ENCODE assay signal across 17 cellular contexts in genomic region chr1:173860065-173860464, GRCh38. TPM values are rescaled to one million over a fixed set of nuclear protein-coding genes. Genes with fewer than 3 reads are reported as not detected.
DNase-seq lines count a peak whose midpoint lies in the region; ATAC-seq and TF ChIP-seq lines count a peak whose summit lies in the region.
"Had no signal": no experiment of that assay in that cellular context is flagged by ENCODE, and none has a peak within 500 bp of the region (broad histone marks: within the 10 kb centered on the region; RNA-seq: fewer than 3 reads in every experiment).

No MANE protein-coding gene starts in this region.

- CTCF ChIA-PET in MCF 10A (lab: Yijun Ruan, JAX), result interaction anchor here (0.8 to 2.3 kb wide), 4 partner anchors 8 to 358 kb away, joined by 3 to 6 read pairs (median 5); no protein-coding TSS in a partner anchor
- CTCF ChIA-PET in SK-N-SH (lab: Yijun Ruan, JAX), result interaction anchor here (0.7 to 1.1 kb wide), 2 partner anchors 15 to 794 kb away, joined by 3 to 5 read pairs; no protein-coding TSS in a partner anchor

- H3K36me3 ChIP-seq in breast epithelium (peaks cover 3% of the 10 kb centered on the region), SK-N-SH (replicated peaks in 1 of 2; ENCODE audit: control insufficient read depth in 1 of 2, insufficient read depth in 2 of 2, low read length in 1 of 2) (peaks cover 46 to 67% of the 10 kb centered on the region in 2 experiments)

- H3K9me2 ChIP-seq in SK-N-SH, result no peaks in the 10 kb centered on the region

- POLR2A ChIA-PET in MCF 10A (lab: Yijun Ruan, JAX) (interaction anchor here (0.7 to 7.2 kb wide), 5 partner anchors 9 to 213 kb away, joined by 3 to 39 read pairs (median 4); partner anchors contain the start of genes GAS5 and ZBTB37), SK-N-SH (lab: Yijun Ruan, JAX) (interaction anchor here (0.7 to 1.3 kb wide), 2 partner anchors 8 to 133 kb away, joined by 3 to 4 read pairs; partner anchors contain the start of genes GAS5 and ZBTB37)

- no peaks in the 10 kb centered on the region for H3K27me3 Mint-ChIP-seq in MCF 10A (ENCODE audit: insufficient read depth, unreplicated experiment)
- H3K27me3 Mint-ChIP-seq in endothelial cell (ENCODE audit: unreplicated experiment), result peaks cover 3% of the 10 kb centered on the region

- no peak for ATAC-seq in HG03439 (IDR thresholded peaks at IDR 0.05; ENCODE audit: unreplicated experiment)

- DNase-seq in NCI-H82 (lab: John Stamatoyannopoulos, UW) (peak; percentile 42), NCI-H82 treated with DMSO at 0.1 percent for 48 hours (lab: John Stamatoyannopoulos, UW; ENCODE audit: unreplicated experiment) (no peak), MCF 10A (ENCODE audit: unreplicated experiment) (no peak), breast epithelium (ENCODE audit: low spot score in 2 of 2) (no peak), endothelial cell (ENCODE audit: low spot score) (no peak), SK-N-SH (no peak), foreskin melanocyte (no peak)
- DNase-seq: 8988T; HCEC 1CT; NCI-H1092; NCI-H226; NCI-H526; NK-92 treated with Interleukin-12 subunit alpha and Interleukin-12 subunit beta, amount 100 ng/mL, for 24 hours had no signal

- H3K4me1 ChIP-seq in breast epithelium, result no peaks in the 10 kb centered on the region
- H3K4me1 ChIP-seq in SK-N-SH (ENCODE audit: control insufficient read depth in 1 of 2, insufficient read depth in 2 of 2, low read depth in 1 of 2, low read length in 1 of 2), result peaks cover 6 to 8% of the 10 kb centered on the region in 2 experiments; a peak in 2 of 4 replicates

- intact Hi-C loops in MCF 10A (cut with micrococcal nuclease), result no loop called here
- intact Hi-C loops in breast epithelium (cut with DNase I; ENCODE audit: low total_unique reads), result no loop called here

- H3K36me3 Mint-ChIP-seq in MCF 10A (ENCODE audit: insufficient read depth, unreplicated experiment) (peaks cover 96% of the 10 kb centered on the region), endothelial cell (ENCODE audit: low read depth, unreplicated experiment) (peaks cover 30% of the 10 kb centered on the region)

- H4K20me1 ChIP-seq in SK-N-SH (ENCODE audit: insufficient read depth), result peaks cover 27% of the 10 kb centered on the region

- H3K4me3 ChIP-seq in breast epithelium (no peak overlapping the region), SK-N-SH (ENCODE audit: low read depth in 2 of 2, low read length in 1 of 2) (no peak overlapping the region)
- H3K4me3 ChIP-seq: BLaER1 treated with 17β-estradiol and CSF1 and Interleukin-3, amounts not matched to agents 10 nM and 100 nM had no signal

- H3K27ac ChIP-seq in breast epithelium (no peak overlapping the region), SK-N-SH (ENCODE audit: low read depth in 2 of 2, low read length in 1 of 2) (no peak overlapping the region; a peak in 1 of 4 replicates)

- BruUV-seq in MCF 10A (replicated peaks; lab: Mats Ljungman, UMichigan), result no TSS peak

- H3K9me3 ChIP-seq in breast epithelium, result no peaks in the 10 kb centered on the region
- no peaks in the 10 kb centered on the region for H3K9me3 ChIP-seq in SK-N-SH
- H3K9me3 ChIP-seq: BLaER1 treated with 17β-estradiol and CSF1 and Interleukin-3, amounts not matched to agents 10 nM and 100 nM had no signal

- H3K27ac Mint-ChIP-seq in MCF 10A (ENCODE audit: low read depth, unreplicated experiment), result peak overlapping the region; percentile 19
- H3K27ac Mint-ChIP-seq in endothelial cell (ENCODE audit: unreplicated experiment), result peak overlapping the region; percentile 22

- TF ChIP-seq CTCF in MCF 10A (IDR thresholded peaks at IDR 0.05; ENCODE audit: unreplicated experiment) (no peak), breast epithelium (IDR thresholded peaks at IDR 0.05) (no peak), endothelial cell (IDR thresholded peaks at IDR 0.05; ENCODE audit: unreplicated experiment) (no peak), SK-N-SH (IDR thresholded peaks at IDR 0.05) (no peak)

- no peak overlapping the region for H2AFZ ChIP-seq in SK-N-SH (ENCODE audit: low read depth)

- no peak for TF ChIP-seq POLR2A in breast epithelium (IDR thresholded peaks at IDR 0.05)

- H3K9me3 Mint-ChIP-seq in MCF 10A (ENCODE audit: unreplicated experiment) (no peaks in the 10 kb centered on the region), endothelial cell (ENCODE audit: unreplicated experiment) (no peaks in the 10 kb centered on the region)

- no peak overlapping the region for H3K4me2 ChIP-seq in SK-N-SH
- H3K4me2 ChIP-seq: BLaER1 treated with 17β-estradiol and CSF1 and Interleukin-3, amounts not matched to agents 10 nM and 100 nM had no signal

- WGBS in SK-N-SH (ENCODE audit: low lambda C conversion rate), result 100% methylated on average over 1 of the region's 1 CpG

- H3K4me1 Mint-ChIP-seq in MCF 10A (ENCODE audit: insufficient read depth, unreplicated experiment) (peaks cover 14% of the 10 kb centered on the region), endothelial cell (ENCODE audit: unreplicated experiment) (peaks cover 21% of the 10 kb centered on the region)

- TF ChIP-seq RAD21 in SK-N-SH (IDR thresholded peaks at IDR 0.05; ENCODE audit: low read length), result no peak

- peaks cover 73% of the 10 kb centered on the region for H3F3A ChIP-seq in SK-N-SH (replicated peaks; ENCODE audit: insufficient read depth)

- no peaks in the 10 kb centered on the region for H3K27me3 ChIP-seq in breast epithelium
- no peaks in the 10 kb centered on the region for H3K27me3 ChIP-seq in SK-N-SH (ENCODE audit: insufficient read depth)
- H3K27me3 ChIP-seq: BLaER1 treated with 17β-estradiol and CSF1 and Interleukin-3, amounts not matched to agents 10 nM and 100 nM had no signal

- no peak for TF ChIP-seq EP300 in SK-N-SH (IDR thresholded peaks at IDR 0.05; ENCODE audit: borderline replicate concordance in 1 of 2, low read depth in 1 of 2, low read length in 1 of 2)

- H3K4me3 Mint-ChIP-seq in MCF 10A (ENCODE audit: unreplicated experiment) (no peak overlapping the region), endothelial cell (ENCODE audit: unreplicated experiment) (no peak overlapping the region)

- H3K79me2 ChIP-seq in SK-N-SH (ENCODE audit: insufficient read depth), result peaks cover 4% of the 10 kb centered on the region

- no peak overlapping the region for H3K9ac ChIP-seq in SK-N-SH
- H3K9ac ChIP-seq: BLaER1 treated with 17β-estradiol and CSF1 and Interleukin-3, amounts not matched to agents 10 nM and 100 nM had no signal

TF ChIP-seq in SK-N-SH, 30 proteins besides CTCF, POLR2A, EP300 and RAD21:
- no peak for TF ChIP-seq NRF1 (IDR thresholded peaks at IDR 0.05; ENCODE audit: low read depth, low read length)
- TF ChIP-seq FOSL2 (IDR thresholded peaks at IDR 0.05; ENCODE audit: borderline replicate concordance, low read depth), result no peak
- TF ChIP-seq MAX (IDR thresholded peaks at IDR 0.05; ENCODE audit: low read depth), result no peak

RNA-seq across cellular contexts. Expression of gene GAS5, which starts 7.7 kb away (rescaled TPM):
- total RNA-seq in MCF 10A (2022) (3,184 and 3,772 TPM in 2 replicates), breast epithelium (100 to 1,000 TPM; 320 to 763 (median 754) TPM), endothelial cell (ENCODE audit: unreplicated experiment) (397 TPM)
- 961 and 1,422 TPM in 2 replicates for polyA plus RNA-seq in SK-N-SH (2012; rRNA removed)
- 1,326 and 1,438 TPM in 2 replicates for polyA plus RNA-seq in SK-N-SH (2012; cell fraction: cytosol; rRNA removed)
- polyA plus RNA-seq in SK-N-SH (2012; cell fraction: nucleus; rRNA removed), result 871 and 1,534 TPM in 2 replicates

RNA-seq across cellular contexts. Expression of gene ZBTB37, which starts 8.1 kb away (rescaled TPM):
- total RNA-seq in MCF 10A (2022) (12.8 and 15.2 TPM in 2 replicates), breast epithelium (10 to 100 TPM; 10.2 to 15.7 (median 15.4) TPM), endothelial cell (ENCODE audit: unreplicated experiment) (10.1 TPM)
- 0.89 and 1.2 TPM in 2 replicates for polyA plus RNA-seq in SK-N-SH (2012; rRNA removed)
- polyA plus RNA-seq in SK-N-SH (2012; cell fraction: cytosol; rRNA removed), result 0.73 and 0.75 TPM in 2 replicates
- polyA plus RNA-seq in SK-N-SH (2012; cell fraction: nucleus; rRNA removed), result 1.6 and 3.4 TPM in 2 replicates

RNA-seq across cellular contexts. Expression of gene CENPL, which starts 35.4 kb away (rescaled TPM):
- 14.1 and 24.5 TPM in 2 replicates for total RNA-seq in MCF 10A (2022)
- total RNA-seq in breast epithelium, result 1 to 10 TPM; 4.5 to 6.0 (median 4.6) TPM
- 6.6 TPM for total RNA-seq in endothelial cell (ENCODE audit: unreplicated experiment)
- 4.0 and 6.9 TPM in 2 replicates for polyA plus RNA-seq in SK-N-SH (2012; rRNA removed)
- polyA plus RNA-seq in SK-N-SH (2012; cell fraction: cytosol; rRNA removed), result 5.7 and 6.5 TPM in 2 replicates
- polyA plus RNA-seq in SK-N-SH (2012; cell fraction: nucleus; rRNA removed), result 2.0 and 4.4 TPM in 2 replicates

RNA-seq across cellular contexts. Expression of gene DARS2, which starts 35.6 kb away (rescaled TPM):
- total RNA-seq in MCF 10A (2022), result 34.6 and 40.4 TPM in 2 replicates
- 10 to 100 TPM in 2 of 3 donors, 1 to 10 TPM in 1; 9.4 to 15.8 (median 14.1) TPM for total RNA-seq in breast epithelium
- 18.7 TPM for total RNA-seq in endothelial cell (ENCODE audit: unreplicated experiment)
- polyA plus RNA-seq in SK-N-SH (2012; rRNA removed), result 17.1 and 22.1 TPM in 2 replicates
- 20.1 and 22.9 TPM in 2 replicates for polyA plus RNA-seq in SK-N-SH (2012; cell fraction: cytosol; rRNA removed)
- 15.1 and 21.4 TPM in 2 replicates for polyA plus RNA-seq in SK-N-SH (2012; cell fraction: nucleus; rRNA removed)

RNA-seq across cellular contexts. Expression of gene SERPINC1, which starts 57.1 kb away (rescaled TPM):
- not detected in 2 replicates for total RNA-seq in MCF 10A (2022)
- under 1 TPM in 1 of 3 donors, not detected in 2; 0.32 TPM for total RNA-seq in breast epithelium
- total RNA-seq in endothelial cell (ENCODE audit: unreplicated experiment), result not detected
- 0.05 and 0.08 TPM in 2 replicates for polyA plus RNA-seq in SK-N-SH (2012; rRNA removed)
- 0.03 and 0.04 TPM in 2 replicates for polyA plus RNA-seq in SK-N-SH (2012; cell fraction: cytosol; rRNA removed)
- 0.18 and 0.27 TPM in 2 replicates for polyA plus RNA-seq in SK-N-SH (2012; cell fraction: nucleus; rRNA removed)
- total RNA-seq: HT-29, SK-MEL-5 had no signal
